In the genomic region with DNA sequence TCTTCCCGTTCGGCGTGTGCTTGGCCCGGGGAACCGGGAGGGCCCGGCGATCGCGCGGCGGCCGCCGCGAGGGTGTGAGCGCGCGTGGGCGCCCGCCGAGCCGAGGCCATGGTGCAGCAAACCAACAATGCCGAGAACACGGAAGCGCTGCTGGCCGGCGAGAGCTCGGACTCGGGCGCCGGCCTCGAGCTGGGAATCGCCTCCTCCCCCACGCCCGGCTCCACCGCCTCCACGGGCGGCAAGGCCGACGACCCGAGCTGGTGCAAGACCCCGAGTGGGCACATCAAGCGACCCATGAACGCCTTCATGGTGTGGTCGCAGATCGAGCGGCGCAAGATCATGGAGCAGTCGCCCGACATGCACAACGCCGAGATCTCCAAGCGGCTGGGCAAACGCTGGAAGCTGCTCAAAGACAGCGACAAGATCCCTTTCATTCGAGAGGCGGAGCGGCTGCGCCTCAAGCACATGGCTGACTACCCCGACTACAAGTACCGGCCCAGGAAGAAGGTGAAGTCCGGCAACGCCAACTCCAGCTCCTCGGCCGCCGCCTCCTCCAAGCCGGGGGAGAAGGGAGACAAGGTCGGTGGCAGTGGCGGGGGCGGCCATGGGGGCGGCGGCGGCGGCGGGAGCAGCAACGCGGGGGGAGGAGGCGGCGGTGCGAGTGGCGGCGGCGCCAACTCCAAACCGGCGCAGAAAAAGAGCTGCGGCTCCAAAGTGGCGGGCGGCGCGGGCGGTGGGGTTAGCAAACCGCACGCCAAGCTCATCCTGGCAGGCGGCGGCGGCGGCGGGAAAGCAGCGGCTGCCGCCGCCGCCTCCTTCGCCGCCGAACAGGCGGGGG, we compare ENCODE assay signal across 7 cellular contexts. TPM values are rescaled to one million over a fixed set of nuclear protein-coding genes. Genes with fewer than 3 reads are reported as not detected.
A peak's percentile ranks its signal among the peaks of the same experiment; 100 is the strongest.
DNase-seq lines count a peak whose midpoint lies in the region; TF ChIP-seq lines count a peak whose summit lies in the region.

No MANE protein-coding gene starts in this region.

- peaks cover 37% of the 10 kb centered on the region; the same call in 1 of the 2 replicates for H3K79me2 ChIP-seq in H9 (ENCODE audit: insufficient read depth, low read length)

- H4K5ac ChIP-seq in H9 (ENCODE audit: insufficient read length, low read depth, low read length) = no peak overlapping the region

- H3K9me3 ChIP-seq in H9 (ENCODE audit: control insufficient read depth, low read depth, low read length) (no peaks in the 10 kb centered on the region), muscle layer of duodenum (ENCODE audit: control insufficient read depth in 1 of 2, low read length in 2 of 2) (no peaks in the 10 kb centered on the region), thymus (ENCODE audit: control insufficient read depth) (no peaks in the 10 kb centered on the region)

- H2BK12ac ChIP-seq in H9 (ENCODE audit: insufficient read length, low read depth, low read length) = no peak overlapping the region

- H4K91ac ChIP-seq in H9 (ENCODE audit: insufficient read length, low read depth, low read length) = no peak overlapping the region

- no peak overlapping the region for H2AFZ ChIP-seq in H9 (ENCODE audit: low read length)

- no peak overlapping the region for H4K8ac ChIP-seq in H9 (replicated peaks; ENCODE audit: insufficient read length, low read depth, low read length)

- peak overlapping the region; percentile 61 for H3K14ac ChIP-seq in H9 (ENCODE audit: insufficient read depth, low read length)

- no peaks in the 10 kb centered on the region for H3K36me3 ChIP-seq in muscle layer of duodenum (ENCODE audit: control insufficient read depth in 1 of 2, insufficient read depth in 2 of 2, low read length in 2 of 2)
- no peaks in the 10 kb centered on the region for H3K36me3 ChIP-seq in thymus (ENCODE audit: control insufficient read depth, insufficient read depth)

- H2BK20ac ChIP-seq in H9 (ENCODE audit: low read depth, low read length, poor library complexity, severe bottlenecking) = no peak overlapping the region

- no CpG with 5 or more reads among the region's 105 CpGs for WGBS in H9 (ENCODE audit: extremely low coverage, insufficient read length, low lambda C conversion rate)
- under 1% methylated on average over 105 of the region's 105 CpGs for WGBS in thymus

- peaks cover 24 to 29% of the 10 kb centered on the region in 2 experiments for H3K4me1 Mint-ChIP-seq in H9

- H2BK120ac ChIP-seq in H9 (ENCODE audit: low read depth, low read length, poor library complexity, severe bottlenecking) = no peak overlapping the region

- H3K4me3 Mint-ChIP-seq in H9 = no peak overlapping the region; a peak in 1 of 5 replicates

- H3K27ac ChIP-seq in H9 (ENCODE audit: insufficient read length, low read depth, low read length) (no peak overlapping the region), muscle layer of duodenum (ENCODE audit: low read length) (peak overlapping the region; percentile 89), thymus (ENCODE audit: low read depth) (peak overlapping the region; percentile 98)

- H3K4me2 ChIP-seq in H9 (ENCODE audit: insufficient read depth, insufficient read length, low read length) = peak overlapping the region; percentile 93

- no peaks in the 10 kb centered on the region for H3K27me3 ChIP-seq in H9 (ENCODE audit: insufficient read depth, low read length)
- H3K27me3 ChIP-seq in muscle layer of duodenum (ENCODE audit: low read depth, low read length) = no peaks in the 10 kb centered on the region
- H3K27me3 ChIP-seq in thymus (ENCODE audit: control insufficient read depth, insufficient read depth) = no peaks in the 10 kb centered on the region

- no peak overlapping the region for H2BK15ac ChIP-seq in H9 (ENCODE audit: low read depth, low read length)

- H3K36me3 Mint-ChIP-seq in H9 (ENCODE audit: insufficient read depth in 1 of 3, low read depth in 3 of 3) = peaks cover 35 to 43% (median 36%) of the 10 kb centered on the region in 3 experiments

- TF ChIP-seq CTCF in GM12864 (IDR thresholded peaks at IDR 0.05; ENCODE audit: low read depth, low read length, missing control alignments) (no peak), H9 (conservative IDR thresholded peaks at IDR 0.05) (no peak)

- H2BK5ac ChIP-seq in H9 (ENCODE audit: insufficient read length, low read length) = no peak overlapping the region

- H3K4me3 ChIP-seq in GM12864 (ENCODE audit: low read depth, low read length) (peak overlapping the region; percentile 57), muscle layer of duodenum (ENCODE audit: low read depth in 1 of 2, low read length in 2 of 2) (peak overlapping the region; percentile 77 to 80), thymus (ENCODE audit: low read length) (peak overlapping the region; percentile 94)

- peaks cover 3% of the 10 kb centered on the region for H3K23me2 ChIP-seq in H9 (ENCODE audit: insufficient read length, low read depth, low read length, poor library complexity, severe bottlenecking)

- H3K4me1 ChIP-seq in H9 (ENCODE audit: insufficient read depth, low read length) (peaks cover 4% of the 10 kb centered on the region; the same call in 1 of the 2 replicates), muscle layer of duodenum (ENCODE audit: control insufficient read depth in 1 of 2, insufficient read depth in 2 of 2, low read length in 2 of 2) (peaks cover 8 to 13% of the 10 kb centered on the region in 2 donors), thymus (ENCODE audit: control insufficient read depth, insufficient read depth, low read length) (peaks cover 6% of the 10 kb centered on the region)

- no peaks in the 10 kb centered on the region for H3K79me1 ChIP-seq in H9 (ENCODE audit: insufficient read depth, low read depth, low read length, poor library complexity, severe bottlenecking)

- H2AK5ac ChIP-seq in H9 (ENCODE audit: insufficient read length, low read length) = no peak overlapping the region

- H3T11ph ChIP-seq in H9 (ENCODE audit: low read length) = no peak overlapping the region

- DNase-seq in GM12864 (ENCODE audit: low read depth) = no peak
- no peak for DNase-seq in H9
- peak; percentile 48 for DNase-seq in NAMALWA (ENCODE audit: low spot score)
- peak; percentile 6 for DNase-seq in activated T-cell treated with anti-CD3 and anti-CD28 coated beads for 1 hour (ENCODE audit: low read depth)
- DNase-seq in fibroblast of gingiva (ENCODE audit: low read depth) = peak; percentile 62

- peak overlapping the region; percentile 91 for H3K9ac ChIP-seq in H9 (ENCODE audit: extremely low read depth, insufficient read length, low read length)

- peaks cover 10 to 18% of the 10 kb centered on the region in 2 experiments for H3K9me3 Mint-ChIP-seq in H9

- no peaks in the 10 kb centered on the region for H4K20me1 ChIP-seq in H9 (ENCODE audit: control insufficient read depth, insufficient read depth, insufficient read length)

- H3K27me3 Mint-ChIP-seq in H9 (ENCODE audit: low read depth) = peaks cover 4% of the 10 kb centered on the region; the same call in 1 of the 2 replicates

- no peak overlapping the region for H3K23ac ChIP-seq in H9 (ENCODE audit: insufficient read length, low read depth, low read length)

- no peak overlapping the region for H3K56ac ChIP-seq in H9 (ENCODE audit: insufficient read length, low read depth, low read length)

- H3K4ac ChIP-seq in H9 (ENCODE audit: low read depth, low read length) = no peak overlapping the region

- H3K27ac Mint-ChIP-seq in H9 = peak overlapping the region; percentile 92 to 97 (median 97)

- H3K18ac ChIP-seq in H9 (ENCODE audit: insufficient read length, low read depth, low read length) = peak overlapping the region; percentile 9

RNA-seq across cellular contexts. Expression of a gene that starts 1.1 kb away (rescaled TPM):
- total RNA-seq in H9 (2021) = 108 and 112 TPM in 2 replicates
- 85.7 TPM for polyA plus RNA-seq in thymus

Comparison
In these comparisons a context has a peak if more than half of its experiments do, and no peak if none do; other contexts are left out.
1. DNase-seq: peak in NAMALWA (single experiment), activated T-cell treated with anti-CD3 and anti-CD28 coated beads for 1 hour (single experiment) and fibroblast of gingiva (single experiment); none in GM12864 (single experiment) and H9 (single experiment).
2. Peak in every context shown above with its lines, with median percentiles within 50 percentile points of each other: H3K4me3 ChIP-seq.